8 cellular contexts compared by ENCODE assay signal in the genomic region with DNA sequence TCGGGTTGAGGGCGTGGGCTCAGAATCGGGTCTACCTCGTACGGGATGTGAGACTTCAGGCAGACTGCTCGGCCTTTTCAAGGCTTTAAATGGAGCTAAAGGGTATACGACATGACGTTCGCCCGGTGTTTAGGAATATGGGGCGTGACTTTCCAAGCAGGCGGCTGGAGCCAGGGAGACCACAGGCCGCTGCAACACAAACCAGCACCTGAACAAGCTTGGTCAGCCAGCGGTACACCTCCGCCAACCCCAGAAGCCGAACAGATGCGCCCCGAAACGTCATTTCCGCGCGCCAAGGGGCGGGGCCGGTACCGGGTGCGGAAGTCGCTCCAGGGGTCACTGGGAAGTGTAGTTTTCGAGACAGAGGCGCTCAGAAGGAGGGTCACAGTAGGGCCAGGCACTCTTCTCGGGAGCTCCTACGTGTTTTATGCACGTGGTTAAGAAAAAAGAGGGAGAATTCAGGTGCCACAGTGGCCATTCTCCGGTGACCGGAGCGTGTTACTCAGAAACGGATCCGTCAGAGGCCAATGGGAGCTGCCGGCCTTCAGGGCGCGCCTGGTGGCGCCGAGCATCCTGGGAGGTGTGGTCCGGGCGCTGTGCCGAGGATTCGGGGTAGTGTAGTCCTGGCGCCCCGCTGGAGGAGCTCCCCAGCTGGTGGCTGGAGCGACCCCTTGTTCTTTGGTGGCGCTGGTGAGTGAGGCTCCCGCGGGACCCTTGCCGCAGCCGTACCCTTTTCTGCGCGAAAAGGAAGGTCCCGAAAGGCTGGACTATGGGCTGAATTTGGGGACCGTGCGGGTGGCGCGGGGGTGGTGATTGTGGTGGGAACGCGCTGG. TPM values are rescaled to one million over a fixed set of nuclear protein-coding genes. Genes with fewer than 3 reads are reported as not detected.
DNase-seq lines count a peak whose midpoint lies in the region; ATAC-seq and TF ChIP-seq lines count a peak whose summit lies in the region.

TSS of gene ZNF133 (plus strand) at position 613 of the 833 bp plus-strand sequence. CDS start 17,160 bp downstream, outside the sequence.

- peaks cover 19% of the 10 kb centered on the region for H3K36me3 Mint-ChIP-seq in activated naive CD4-positive, alpha-beta T cell treated with anti-CD3 and anti-CD28 coated beads for 36 hours (ENCODE audit: low read depth)

- H3K4me3 ChIP-seq in GM06990 (replicated peaks; ENCODE audit: low read depth, low read length) (peak within 1 kb of the TSS; percentile 92), HFF-Myc (replicated peaks; ENCODE audit: low read depth, low read length) (peak within 1 kb of the TSS; percentile 78), SJSA1 (peak within 1 kb of the TSS; percentile 61), gastroesophageal sphincter (peak within 1 kb of the TSS; percentile 71), neutrophil (ENCODE audit: low read depth in 1 of 2, low read length in 1 of 2) (peak within 1 kb of the TSS; percentile 93 to 94)

- peak within 1 kb of the TSS; percentile 98 for H3K27ac Mint-ChIP-seq in activated naive CD4-positive, alpha-beta T cell treated with anti-CD3 and anti-CD28 coated beads for 36 hours

- H3K9me3 ChIP-seq in SJSA1 (replicated peaks) (peaks cover 12% of the 10 kb centered on the region), gastroesophageal sphincter (peaks cover 0 to 21% (median 0%) of the 10 kb centered on the region in 3 donors), neutrophil (no peaks in the 10 kb centered on the region)

- TF ChIP-seq POLR2A in gastroesophageal sphincter (IDR thresholded peaks at IDR 0.05) = peak; percentile 44 to 64

- CTCF ChIA-PET in activated naive CD4-positive, alpha-beta T cell treated with anti-CD3 and anti-CD28 coated beads for 36 hours (lab: Charles Lee) = interaction anchor here (1.5 kb wide), 1 partner anchor 606 kb away, joined by 3 read pairs; the partner anchor contains the start of gene RRBP1

- peaks cover 15% of the 10 kb centered on the region for H3K9me3 Mint-ChIP-seq in activated naive CD4-positive, alpha-beta T cell treated with anti-CD3 and anti-CD28 coated beads for 36 hours

- DNase-seq in GM06990 (ENCODE audit: extremely low read depth, insufficient read length) (peak; percentile 96), HFF-Myc (ENCODE audit: extremely low read depth, low read depth) (peak; percentile 67), MV-4-11 (lab: John Stamatoyannopoulos, UW) (peak; percentile 87), SJSA1 (ENCODE audit: low read depth in 1 of 2, low spot score in 2 of 2) (peak; percentile 91 to 99)
- DNase-seq in activated naive CD4-positive, alpha-beta T cell treated with anti-CD3 and anti-CD28 coated beads for 36 hours = peak; percentile 97

- ATAC-seq in gastroesophageal sphincter = peak; percentile 98

- H3K27me3 ChIP-seq in GM06990 (replicated peaks; ENCODE audit: control insufficient read depth, insufficient read depth, low read length) (no peaks in the 10 kb centered on the region), SJSA1 (replicated peaks) (no peaks in the 10 kb centered on the region), gastroesophageal sphincter (no peaks in the 10 kb centered on the region), neutrophil (peaks cover 35% of the 10 kb centered on the region)

- intact Hi-C loops in activated naive CD4-positive, alpha-beta T cell treated with anti-CD3 and anti-CD28 coated beads for 36 hours (cut with micrococcal nuclease) = loop anchor here (1.0 to 10.0 kb wide), 13 partner anchors 12 to 1713 kb away; partner anchors contain the start of genes DTD1, DZANK1, KAT14 and KIF16B

- H3K4me1 Mint-ChIP-seq in activated naive CD4-positive, alpha-beta T cell treated with anti-CD3 and anti-CD28 coated beads for 36 hours (ENCODE audit: low read depth) = peaks cover 12% of the 10 kb centered on the region

- H3K27ac ChIP-seq in SJSA1 (peak within 1 kb of the TSS; percentile 96), gastroesophageal sphincter (peak within 1 kb of the TSS; percentile 77 to 99 (median 92)), neutrophil (peak within 1 kb of the TSS; percentile 87)

- peak within 1 kb of the TSS; percentile 95 for H3K4me3 Mint-ChIP-seq in activated naive CD4-positive, alpha-beta T cell treated with anti-CD3 and anti-CD28 coated beads for 36 hours

- TF ChIP-seq EP300 in gastroesophageal sphincter (IDR thresholded peaks at IDR 0.05) = no peak

- TF ChIP-seq CTCF in GM06990 (IDR thresholded peaks at IDR 0.05; ENCODE audit: insufficient read depth, low read length, poor library complexity, severe bottlenecking) (peak; percentile 30), HFF-Myc (IDR thresholded peaks at IDR 0.05; ENCODE audit: low read depth, low read length, missing control alignments) (no peak), gastroesophageal sphincter (IDR thresholded peaks at IDR 0.05) (peak in 2 of 4 experiments; percentile 8 to 14), neutrophil (IDR thresholded peaks at IDR 0.05) (peak; percentile 39), subcutaneous adipose tissue (IDR thresholded peaks at IDR 0.05; ENCODE audit: low read depth) (no peak)

- H3K27me3 Mint-ChIP-seq in activated naive CD4-positive, alpha-beta T cell treated with anti-CD3 and anti-CD28 coated beads for 36 hours (ENCODE audit: low read depth) = peaks cover 12% of the 10 kb centered on the region

- H3K4me1 ChIP-seq in SJSA1 (replicated peaks) = peaks cover 3% of the 10 kb centered on the region; the same call in 1 of the 2 replicates
- H3K4me1 ChIP-seq in gastroesophageal sphincter = peaks cover 0 to 14% (median 12%) of the 10 kb centered on the region in 3 donors
- peaks cover 14% of the 10 kb centered on the region in 2 experiments for H3K4me1 ChIP-seq in neutrophil (ENCODE audit: control insufficient read depth in 1 of 2, insufficient read depth in 1 of 2, low read depth in 1 of 2, low read length in 1 of 2)

- no peaks in the 10 kb centered on the region for H3K36me3 ChIP-seq in GM06990 (ENCODE audit: control insufficient read depth, insufficient read depth, low read length)
- H3K36me3 ChIP-seq in SJSA1 = peaks cover 8% of the 10 kb centered on the region
- peaks cover 0 to 17% of the 10 kb centered on the region in 2 donors for H3K36me3 ChIP-seq in gastroesophageal sphincter
- H3K36me3 ChIP-seq in neutrophil = peaks cover 7% of the 10 kb centered on the region

- 0 to 2% methylated on average over 20 to 22 of the region's 63 CpGs for WGBS in gastroesophageal sphincter (ENCODE audit: low coverage in 1 of 2), 2 donors

RNA-seq across cellular contexts. Expression of gene ZNF133, which starts in this region (rescaled TPM):
- total RNA-seq in SJSA1 (2014; rRNA removed; shearing (Covaris generic)) = 8.9 and 9.7 TPM in 2 replicates
- total RNA-seq in activated naive CD4-positive, alpha-beta T cell treated with anti-CD3 and anti-CD28 coated beads for 36 hours = 1 to 10 TPM; 5.2 to 5.3 TPM
- total RNA-seq in gastroesophageal sphincter = 10 to 100 TPM in 3 of 4 donors, 1 to 10 TPM in 1; 7.8 to 19.7 (median 16.8) TPM
- total RNA-seq in subcutaneous adipose tissue = 10 to 100 TPM in 3 of 4 donors, 1 to 10 TPM in 1; 5.9 to 18.9 (median 16.8) TPM

Comparison
In these comparisons a context has a peak if more than half of its experiments do, and no peak if none do; other contexts are left out.
1. Peak in every context shown above with its lines: DNase-seq, ATAC-seq, H3K4me3 ChIP-seq and H3K27ac ChIP-seq.
2. CTCF ChIP-seq: peak in GM06990 (single experiment) and neutrophil (single experiment); none in HFF-Myc (single experiment) and subcutaneous adipose tissue (single experiment).